In genomic region chr1:155086182-155086741, GRCh38 we compare ENCODE assay signal across 8 cellular contexts. TPM values are rescaled to one million over a fixed set of nuclear protein-coding genes. Genes with fewer than 3 reads are reported as not detected.
DNase-seq lines count a peak whose midpoint lies in the region; ATAC-seq, FAIRE-seq and TF ChIP-seq lines count a peak whose summit lies in the region.

No MANE protein-coding gene starts in this region.

- no peak overlapping the region for H3K27ac ChIP-seq in A673 (ENCODE audit: low read depth, low read length, poor library complexity, severe bottlenecking)

- H3K9me3 ChIP-seq in A673 (ENCODE audit: low read depth, low read length, poor library complexity, severe bottlenecking), result no peaks in the 10 kb centered on the region

- no peaks in the 10 kb centered on the region for H3K36me3 ChIP-seq in A673 (ENCODE audit: insufficient read depth, low read length, poor library complexity, severe bottlenecking)

- intact Hi-C loops in A673 (cut with micrococcal nuclease; ENCODE audit: unreplicated experiment), result no loop called here

- H3K27me3 Mint-ChIP-seq in effector memory CD8-positive, alpha-beta T cell, result peaks cover 29 to 36% of the 10 kb centered on the region in 2 donors
- H3K27me3 Mint-ChIP-seq in stimulated activated memory B cell treated with anti-CD40 and anti-IgM and Interleukin-4, amounts not matched to agents 10 μg/mL and 1 μg/mL and 100 μg/mL, for 72 hours, result peaks cover 30% of the 10 kb centered on the region

- no peak for TF ChIP-seq POLR2A in GM12891 (IDR thresholded peaks at IDR 0.05; ENCODE audit: low read depth, low read length)

- DNase-seq in A673 (ENCODE audit: low spot score), result peak; percentile 82
- DNase-seq in GM12891 (ENCODE audit: insufficient read length, low spot score), result no peak
- peak; percentile 87 for DNase-seq in NCI-H69 (lab: John Stamatoyannopoulos, UW)
- DNase-seq in activated CD8-positive, alpha-beta memory T cell treated with anti-CD3 and anti-CD28 coated beads for 1 hour (ENCODE audit: extremely low read depth in 1 of 2, low read depth in 1 of 2), result peak; percentile 49 to 70
- peak; percentile 81 to 85 (median 83) for DNase-seq in effector memory CD8-positive, alpha-beta T cell
- peak; percentile 36 for DNase-seq in myocyte (ENCODE audit: low read depth)

- peaks cover 13% of the 10 kb centered on the region for H3K27me3 ChIP-seq in A673 (replicated peaks; ENCODE audit: insufficient read depth, low read depth, low read length, poor library complexity)

- peaks cover 20% of the 10 kb centered on the region for H3K36me3 Mint-ChIP-seq in effector memory CD8-positive, alpha-beta T cell (ENCODE audit: insufficient read depth)
- H3K36me3 Mint-ChIP-seq in stimulated activated memory B cell treated with anti-CD40 and anti-IgM and Interleukin-4, amounts not matched to agents 10 μg/mL and 1 μg/mL and 100 μg/mL, for 72 hours, result no peaks in the 10 kb centered on the region

- H3K9me3 Mint-ChIP-seq in effector memory CD8-positive, alpha-beta T cell, result no peaks in the 10 kb centered on the region
- no peaks in the 10 kb centered on the region for H3K9me3 Mint-ChIP-seq in stimulated activated memory B cell treated with anti-CD40 and anti-IgM and Interleukin-4, amounts not matched to agents 10 μg/mL and 1 μg/mL and 100 μg/mL, for 72 hours

- H3K4me3 Mint-ChIP-seq in effector memory CD8-positive, alpha-beta T cell, result peak overlapping the region; percentile 89 to 92
- H3K4me3 Mint-ChIP-seq in stimulated activated memory B cell treated with anti-CD40 and anti-IgM and Interleukin-4, amounts not matched to agents 10 μg/mL and 1 μg/mL and 100 μg/mL, for 72 hours, result peak overlapping the region; percentile 85

- H3K4me1 ChIP-seq in A673 (ENCODE audit: insufficient read depth, low read length, poor library complexity, severe bottlenecking), result peaks cover 29% of the 10 kb centered on the region

- no TSS peak for BruUV-seq in A673 (replicated peaks; lab: Mats Ljungman, UMichigan)

- peaks cover 31 to 35% of the 10 kb centered on the region in 2 donors for H3K4me1 Mint-ChIP-seq in effector memory CD8-positive, alpha-beta T cell (ENCODE audit: low read depth in 2 of 2)
- H3K4me1 Mint-ChIP-seq in stimulated activated memory B cell treated with anti-CD40 and anti-IgM and Interleukin-4, amounts not matched to agents 10 μg/mL and 1 μg/mL and 100 μg/mL, for 72 hours, result peaks cover 47% of the 10 kb centered on the region

- peak; percentile 89 for FAIRE-seq in GM12891 (lab: Jason Lieb, UNC)

- H3K4me3 ChIP-seq in A673 (ENCODE audit: low read depth, low read length, poor library complexity, severe bottlenecking), result peak overlapping the region; percentile 69

- TF ChIP-seq CTCF in A673 (conservative IDR thresholded peaks at IDR 0.05; ENCODE audit: low read depth, low read length), result peak; percentile 97

- peak overlapping the region; percentile 91 to 94 for H3K27ac Mint-ChIP-seq in effector memory CD8-positive, alpha-beta T cell
- H3K27ac Mint-ChIP-seq in stimulated activated memory B cell treated with anti-CD40 and anti-IgM and Interleukin-4, amounts not matched to agents 10 μg/mL and 1 μg/mL and 100 μg/mL, for 72 hours, result peak overlapping the region; percentile 91

- CTCF ChIA-PET in A673 (lab: Charles Lee), result interaction anchor here (1.7 to 2.1 kb wide), 3 partner anchors 24 to 87 kb away, joined by 8 to 35 read pairs (median 14); partner anchors contain the start of genes EFNA4 and KRTCAP2

- POLR2A ChIA-PET in A673 (lab: Charles Lee; ENCODE audit: low non-redundant PET), result interaction anchor here (0.5 kb wide), 1 partner anchor 124 kb away, joined by 4 read pairs; no protein-coding TSS in a partner anchor

- peak; percentile 23 for ATAC-seq in effector memory CD8-positive, alpha-beta T cell (replicated peaks)
- peak; percentile 25 for ATAC-seq in stimulated activated memory B cell treated with anti-CD40 and anti-IgM and Interleukin-4, amounts not matched to agents 10 μg/mL and 1 μg/mL and 100 μg/mL, for 72 hours
- no peak for ATAC-seq in HG03439 (IDR thresholded peaks at IDR 0.05; ENCODE audit: unreplicated experiment)

TF ChIP-seq in GM12891, 5 proteins besides CTCF, POLR2A, EP300 and RAD21:
- no peak for TF ChIP-seq PAX5 (IDR thresholded peaks at IDR 0.05; ENCODE audit: insufficient read depth, low read length, severe bottlenecking)
- TF ChIP-seq TAF1 (IDR thresholded peaks at IDR 0.05; ENCODE audit: low read depth, low read length), result no peak
- no peak for TF ChIP-seq POLR2AphosphoS5 (IDR thresholded peaks at IDR 0.05; ENCODE audit: low read depth, low read length)
- TF ChIP-seq SPI1 (IDR thresholded peaks at IDR 0.05; ENCODE audit: low read depth, low read length), result no peak
- no peak for TF ChIP-seq POU2F2 (IDR thresholded peaks at IDR 0.05; ENCODE audit: low read depth, low read length)

RNA-seq across cellular contexts. Expression of gene EFNA3, which starts 7.6 kb away (rescaled TPM):
- total RNA-seq in A673 (2021) (5.8 and 8.9 TPM in 2 replicates), myocyte (0.56 and 0.88 TPM in 2 replicates)
- polyA plus RNA-seq in GM12891 (2012; ENCODE audit: low read depth, missing spikeins), result 1.7 TPM
- 4.6 TPM for polyA plus RNA-seq in myocyte (2012)

RNA-seq across cellular contexts. Expression of gene EFNA4, which starts 22.7 kb away (rescaled TPM):
- total RNA-seq in A673 (2021), result 17.0 and 18.8 TPM in 2 replicates
- polyA plus RNA-seq in GM12891 (2012; ENCODE audit: low read depth, missing spikeins), result 3.2 TPM
- 4.9 and 8.3 TPM in 2 replicates for total RNA-seq in myocyte
- 6.4 TPM for polyA plus RNA-seq in myocyte (2012)

RNA-seq across cellular contexts. Expression of gene ADAM15, which starts 35.1 kb away (rescaled TPM):
- total RNA-seq in A673 (2021), result 36.3 and 48.5 TPM in 2 replicates
- polyA plus RNA-seq in GM12891 (2012; ENCODE audit: low read depth, missing spikeins), result 8.9 TPM
- total RNA-seq in myocyte, result 27.3 and 33.3 TPM in 2 replicates
- 51.7 TPM for polyA plus RNA-seq in myocyte (2012)

RNA-seq across cellular contexts. Expression of gene EFNA1, which starts 41.4 kb away (rescaled TPM):
- total RNA-seq in A673 (2021) (0.90 and 1.0 TPM in 2 replicates), myocyte (0.59 and 1.4 TPM in 2 replicates)
- polyA plus RNA-seq in GM12891 (2012; ENCODE audit: low read depth, missing spikeins), result 0.45 TPM
- 4.8 TPM for polyA plus RNA-seq in myocyte (2012)

RNA-seq across cellular contexts. Expression of gene SLC50A1, which starts 49.4 kb away (rescaled TPM):
- total RNA-seq in A673 (2021) (30.3 and 33.8 TPM in 2 replicates), myocyte (12.2 and 13.4 TPM in 2 replicates)
- polyA plus RNA-seq in GM12891 (2012; ENCODE audit: low read depth, missing spikeins), result 31.8 TPM
- 33.5 TPM for polyA plus RNA-seq in myocyte (2012)
